In the genomic region with DNA sequence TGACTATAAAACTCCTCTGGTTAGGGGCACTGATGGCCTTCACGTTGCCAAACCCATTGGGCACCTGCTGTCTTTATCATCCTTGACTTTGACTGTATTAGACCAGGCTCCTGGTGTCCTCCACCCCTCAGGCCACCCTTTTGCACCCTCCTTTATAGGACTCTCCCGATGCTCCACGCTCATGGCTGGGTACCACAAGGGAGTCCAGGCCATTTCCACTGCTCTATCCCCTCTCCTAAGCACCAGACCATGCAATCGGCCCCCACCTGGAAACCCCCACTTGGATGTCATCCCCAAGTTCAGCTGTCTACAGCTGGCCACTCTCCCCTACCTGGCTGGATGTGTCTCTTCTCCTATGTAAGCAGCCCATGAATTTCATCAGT, we compare ENCODE assay signal across 28 cellular contexts.
A peak's percentile ranks its signal among the peaks of the same experiment; 100 is the strongest.
DNase-seq lines count a peak whose midpoint lies in the region; ATAC-seq and TF ChIP-seq lines count a peak whose summit lies in the region.
"Had no signal": no experiment of that assay in that cellular context is flagged by ENCODE, and none has a peak within 500 bp of the region (broad histone marks: within the 10 kb centered on the region; RNA-seq: fewer than 3 reads in every experiment).

No MANE protein-coding gene starts in this region.

- no peak for ATAC-seq in naive thymus-derived CD4-positive, alpha-beta T cell
- no peak for ATAC-seq in PC-3
- ATAC-seq: foreskin keratinocyte, heart right ventricle had no signal

- H3K79me2 ChIP-seq in PC-3 (ENCODE audit: low read length), result no peaks in the 10 kb centered on the region

- H3K9me2 ChIP-seq in PC-3 (replicated peaks; ENCODE audit: low read length), result no peaks in the 10 kb centered on the region

- no peak overlapping the region for H3K27ac ChIP-seq in CD8-positive, alpha-beta memory T cell (ENCODE audit: low read depth, low read length)
- no peak overlapping the region for H3K27ac ChIP-seq in naive thymus-derived CD4-positive, alpha-beta T cell (ENCODE audit: low read depth, low read length)
- no peak overlapping the region for H3K27ac ChIP-seq in PC-3 (ENCODE audit: low read length)
- H3K27ac ChIP-seq: esophagus squamous epithelium, foreskin keratinocyte, heart right ventricle, HL-60, KMS-11, SJCRH30 had no signal

- H4K20me1 ChIP-seq in PC-3 (ENCODE audit: low read length), result no peaks in the 10 kb centered on the region

- no peak for TF ChIP-seq CTCF in PC-3 (conservative IDR thresholded peaks at IDR 0.05; ENCODE audit: low read depth, low read length)

- no peaks in the 10 kb centered on the region for H3K9me3 ChIP-seq in CD8-positive, alpha-beta memory T cell (ENCODE audit: low read length)
- H3K9me3 ChIP-seq in naive thymus-derived CD4-positive, alpha-beta T cell (ENCODE audit: control insufficient read depth in 2 of 3, low read length in 3 of 3), result no peaks in the 10 kb centered on the region
- H3K9me3 ChIP-seq in PC-3 (ENCODE audit: low read length), result no peaks in the 10 kb centered on the region
- H3K9me3 ChIP-seq: esophagus squamous epithelium, HAP-1, SJCRH30 had no signal

- H3K4me3 ChIP-seq in CD8-positive, alpha-beta memory T cell (ENCODE audit: low read length), result no peak overlapping the region
- H3K4me3 ChIP-seq in naive thymus-derived CD4-positive, alpha-beta T cell (ENCODE audit: low read length), result no peak overlapping the region
- no peak overlapping the region for H3K4me3 ChIP-seq in PC-3 (ENCODE audit: low read length)
- H3K4me3 ChIP-seq: esophagus squamous epithelium, HAP-1, heart right ventricle, SJCRH30 had no signal

- H3K9me3 Mint-ChIP-seq in activated CD4-positive, alpha-beta T cell treated with anti-CD3 and anti-CD28 coated beads, Interleukin-2, amount 10 ng/mL, durations not matched to agents 24 days and 14 days, result peaks cover 11% of the 10 kb centered on the region
- H3K9me3 Mint-ChIP-seq in CD8-positive, alpha-beta memory T cell, result no peaks in the 10 kb centered on the region
- peaks cover 0 to 5% (median 0%) of the 10 kb centered on the region in 11 donors for H3K9me3 Mint-ChIP-seq in naive thymus-derived CD4-positive, alpha-beta T cell
- H3K9me3 Mint-ChIP-seq: dendritic cell treated with granulocyte-macrophage colony-stimulating factor and Interleukin-4, amounts not matched to agents 40 ng/mL and 50 ng/mL, for 4 days; naive thymus-derived CD8-positive, alpha-beta T cell; stimulated activated effector memory CD8-positive, alpha-beta T cell treated with anti-CD3 and anti-CD28 coated beads, Interleukin-12 subunit alpha, Interleukin-12 subunit beta, amount 100 ng/mL, for 72 hours had no signal

- H3K36me3 Mint-ChIP-seq in activated CD4-positive, alpha-beta T cell treated with anti-CD3 and anti-CD28 coated beads, Interleukin-2, amount 10 ng/mL, durations not matched to agents 24 days and 14 days (ENCODE audit: low read depth), result peaks cover 8% of the 10 kb centered on the region
- no peaks in the 10 kb centered on the region for H3K36me3 Mint-ChIP-seq in CD8-positive, alpha-beta memory T cell
- peaks cover 0 to 20% (median 0%) of the 10 kb centered on the region in 5 donors for H3K36me3 Mint-ChIP-seq in naive thymus-derived CD4-positive, alpha-beta T cell
- H3K36me3 Mint-ChIP-seq: naive thymus-derived CD8-positive, alpha-beta T cell had no signal

- H3K27me3 Mint-ChIP-seq in activated CD4-positive, alpha-beta T cell treated with anti-CD3 and anti-CD28 coated beads, Interleukin-2, amount 10 ng/mL, durations not matched to agents 24 days and 14 days, result peaks cover 38% of the 10 kb centered on the region
- peaks cover 14 to 21% of the 10 kb centered on the region in 2 donors for H3K27me3 Mint-ChIP-seq in CD8-positive, alpha-beta memory T cell
- peaks cover 0 to 49% (median 13%) of the 10 kb centered on the region in 5 donors for H3K27me3 Mint-ChIP-seq in naive thymus-derived CD4-positive, alpha-beta T cell

- H3K27me3 ChIP-seq in CD8-positive, alpha-beta memory T cell (ENCODE audit: insufficient read depth, low read length, poor library complexity, severe bottlenecking), result no peaks in the 10 kb centered on the region
- no peaks in the 10 kb centered on the region for H3K27me3 ChIP-seq in naive thymus-derived CD4-positive, alpha-beta T cell (ENCODE audit: control insufficient read depth in 2 of 2, insufficient read depth in 2 of 2, low read length in 2 of 2)
- H3K27me3 ChIP-seq in PC-3 (ENCODE audit: low read length), result no peaks in the 10 kb centered on the region
- H3K27me3 ChIP-seq: SJCRH30 had no signal

- peak overlapping the region; percentile 13 for H3K4me3 Mint-ChIP-seq in activated CD4-positive, alpha-beta T cell treated with anti-CD3 and anti-CD28 coated beads, Interleukin-2, amount 10 ng/mL, durations not matched to agents 24 days and 14 days
- peak overlapping the region in 4 of 7 donors; percentile 22 to 79 (median 31) for H3K4me3 Mint-ChIP-seq in CD8-positive, alpha-beta memory T cell
- peak overlapping the region in 8 of 10 donors; percentile 17 to 71 (median 36) for H3K4me3 Mint-ChIP-seq in naive thymus-derived CD4-positive, alpha-beta T cell
- H3K4me3 Mint-ChIP-seq: activated CD8-positive, alpha-beta T cell treated with anti-CD3 and anti-CD28 coated beads for 36 hours; dendritic cell treated with granulocyte-macrophage colony-stimulating factor and Interleukin-4, amounts not matched to agents 40 ng/mL and 50 ng/mL, for 4 days had no signal

- peaks cover 27% of the 10 kb centered on the region for H3K4me1 ChIP-seq in CD8-positive, alpha-beta memory T cell (ENCODE audit: insufficient read depth, low read length)
- peaks cover 13 to 16% of the 10 kb centered on the region in 2 donors for H3K4me1 ChIP-seq in naive thymus-derived CD4-positive, alpha-beta T cell (ENCODE audit: control insufficient read depth in 2 of 2, insufficient read depth in 2 of 2, low read length in 2 of 2)
- no peaks in the 10 kb centered on the region for H3K4me1 ChIP-seq in PC-3 (ENCODE audit: insufficient read depth, low read length)
- H3K4me1 ChIP-seq: foreskin keratinocyte, HAP-1, heart right ventricle, SJCRH30 had no signal

- BruUV-seq in PC-3 (replicated peaks; lab: Mats Ljungman, UMichigan), result no TSS peak

- H3F3A ChIP-seq in PC-3 (ENCODE audit: low read length, unreplicated experiment), result no peaks in the 10 kb centered on the region

- no peak overlapping the region for H3K9ac ChIP-seq in PC-3 (ENCODE audit: low read length)
- H3K9ac ChIP-seq: KMS-11 had no signal

- H3K36me3 ChIP-seq in CD8-positive, alpha-beta memory T cell (ENCODE audit: insufficient read depth, low read length), result no peaks in the 10 kb centered on the region
- H3K36me3 ChIP-seq in naive thymus-derived CD4-positive, alpha-beta T cell (ENCODE audit: control insufficient read depth in 2 of 3, insufficient read depth in 3 of 3, low read length in 3 of 3), result no peaks in the 10 kb centered on the region
- no peaks in the 10 kb centered on the region for H3K36me3 ChIP-seq in PC-3 (ENCODE audit: low read depth, low read length)
- H3K36me3 ChIP-seq: esophagus squamous epithelium, HAP-1, heart right ventricle, SJCRH30 had no signal

- CTCF ChIA-PET in CD8-positive, alpha-beta memory T cell (lab: Charles Lee), result no interaction called here
- CTCF ChIA-PET in naive thymus-derived CD4-positive, alpha-beta T cell (lab: Charles Lee), result no interaction called here
- CTCF ChIA-PET in PC-3 (lab: Charles Lee), result no interaction called here

- POLR2A ChIA-PET in CD8-positive, alpha-beta memory T cell (lab: Charles Lee), result interaction anchor here (0.5 kb wide), 1 partner anchor 439 kb away, joined by 3 read pairs; the partner anchor contains the start of gene IFT52
- POLR2A ChIA-PET in naive thymus-derived CD4-positive, alpha-beta T cell (lab: Charles Lee), result no interaction called here
- POLR2A ChIA-PET in PC-3 (lab: Charles Lee; ENCODE audit: unreplicated experiment), result no interaction called here

- H3K4me1 Mint-ChIP-seq in activated CD4-positive, alpha-beta T cell treated with anti-CD3 and anti-CD28 coated beads, Interleukin-2, amount 10 ng/mL, durations not matched to agents 24 days and 14 days, result peaks cover 50% of the 10 kb centered on the region
- H3K4me1 Mint-ChIP-seq in CD8-positive, alpha-beta memory T cell, result peaks cover 35 to 60% (median 59%) of the 10 kb centered on the region in 3 donors
- peaks cover 28 to 58% (median 48%) of the 10 kb centered on the region in 7 donors for H3K4me1 Mint-ChIP-seq in naive thymus-derived CD4-positive, alpha-beta T cell

- no peak overlapping the region for H2AFZ ChIP-seq in PC-3 (ENCODE audit: low read length)

- intact Hi-C loops in activated CD4-positive, alpha-beta T cell treated with anti-CD3 and anti-CD28 coated beads, Interleukin-2, amount 10 ng/mL, durations not matched to agents 24 days and 14 days (cut with micrococcal nuclease), result loop anchor here (5.0 kb wide), 1 partner anchor 37 kb away; no protein-coding TSS in a partner anchor
- intact Hi-C loops in naive thymus-derived CD4-positive, alpha-beta T cell (cut with micrococcal nuclease), result loop anchor here (5.0 kb wide), 2 partner anchors 37 to 73 kb away; no protein-coding TSS in a partner anchor
- intact Hi-C loops in PC-3 (cut with micrococcal nuclease), result no loop called here

- no peak for DNase-seq in activated CD4-positive, alpha-beta T cell treated with anti-CD3 and anti-CD28 coated beads, Interleukin-2, amount 10 ng/mL, durations not matched to agents 24 days and 14 days
- no peak for DNase-seq in activated CD4-positive, alpha-beta T cell treated with anti-CD3 and anti-CD28 coated beads, Interleukin-2, amount 50 U/mL, for 1 hour
- no peak for DNase-seq in CD8-positive, alpha-beta memory T cell
- peak; percentile 40 for DNase-seq in activated CD8-positive, alpha-beta memory T cell treated with anti-CD3 and anti-CD28 coated beads, Interleukin-2, amount 50 U/mL, for 48 hours
- no peak for DNase-seq in naive thymus-derived CD4-positive, alpha-beta T cell
- DNase-seq in NCI-H524 (lab: John Stamatoyannopoulos, UW) (no peak), PC-3 (no peak), EL (no peak)
- DNase-seq: activated T-cell treated with anti-CD3 and anti-CD28 coated beads, Interleukin-2, amount 50 U/mL, for 1 hour; Calu3; central memory CD4-positive, alpha-beta T cell; DMS79 treated with DMSO at 0.1 percent for 48 hours; esophagus squamous epithelium; foreskin keratinocyte; heart right ventricle; NCI-H1417 treated with DMSO at 0.1 percent for 48 hours; NCI-H2081 treated with DMSO at 0.1 percent for 48 hours; NCI-H226; NCI-H748 treated with DMSO at 0.1 percent for 48 hours; SJCRH30; stimulated activated CD4-positive, alpha-beta T cell treated with anti-CD3 and anti-CD28 coated beads, Interleukin-4, amount 100 ng/mL, for 4 hours had no signal

- no peak overlapping the region for H3K27ac Mint-ChIP-seq in activated CD4-positive, alpha-beta T cell treated with anti-CD3 and anti-CD28 coated beads, Interleukin-2, amount 10 ng/mL, durations not matched to agents 24 days and 14 days
- H3K27ac Mint-ChIP-seq in CD8-positive, alpha-beta memory T cell, result peak overlapping the region in 2 of 8 donors; percentile 62 to 69
- H3K27ac Mint-ChIP-seq in naive thymus-derived CD4-positive, alpha-beta T cell, result peak overlapping the region in 4 of 9 donors; percentile 2 to 46 (median 29)
- H3K27ac Mint-ChIP-seq: activated CD8-positive, alpha-beta T cell treated with anti-CD3 and anti-CD28 coated beads for 36 hours; dendritic cell treated with granulocyte-macrophage colony-stimulating factor and Interleukin-4, amounts not matched to agents 40 ng/mL and 50 ng/mL, for 4 days had no signal

- no peak overlapping the region for H3K4me2 ChIP-seq in PC-3 (ENCODE audit: low read length)
- H3K4me2 ChIP-seq: KMS-11 had no signal
